ENCODE assay signal across 31 cellular contexts in the genomic region with DNA sequence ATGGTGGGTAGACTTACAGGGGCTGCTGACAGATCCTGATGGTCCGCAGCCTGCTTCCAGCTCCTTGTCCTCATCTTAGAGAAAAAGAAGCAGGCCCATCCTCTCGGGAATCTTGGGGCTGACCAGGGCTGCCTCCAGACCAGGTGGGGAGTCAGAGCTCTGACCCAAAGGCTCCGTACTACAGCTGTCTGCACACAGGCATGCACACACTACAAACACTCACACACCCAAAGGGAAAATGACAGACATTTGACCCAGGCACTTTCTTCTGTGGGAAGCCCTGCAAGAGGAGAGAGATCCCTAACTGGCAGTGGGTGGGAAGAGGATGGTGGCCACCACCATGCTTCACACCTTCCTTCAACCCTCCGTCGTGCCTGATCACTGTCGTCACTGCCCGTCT. TPM values are rescaled to one million over a fixed set of nuclear protein-coding genes. Genes with fewer than 3 reads are reported as not detected.
"Had no signal": no experiment of that assay in that cellular context is flagged by ENCODE, and none has a peak within 500 bp of the region (broad histone marks: within the 10 kb centered on the region; RNA-seq: fewer than 3 reads in every experiment).

No MANE protein-coding gene starts in this region.

- H3K9me3 ChIP-seq: colonic mucosa, gastrocnemius medialis, mucosa of descending colon had no signal

- H3K4me3 Mint-ChIP-seq: dendritic cell treated with granulocyte-macrophage colony-stimulating factor and Interleukin-4, amounts not matched to agents 40 ng/mL and 50 ng/mL, for 4 days; effector memory CD8-positive, alpha-beta T cell; endodermal cell; mesothelial cell of epicardium had no signal

- H3K36me3 Mint-ChIP-seq: mesothelial cell of epicardium had no signal

- H3K27ac ChIP-seq: colonic mucosa, epithelial cell of prostate, esophagus squamous epithelium, gastrocnemius medialis, heart right ventricle, left lung, lower lobe of right lung had no signal

- H3K27me3 ChIP-seq: colonic mucosa, gastrocnemius medialis had no signal

- ATAC-seq: effector memory CD8-positive, alpha-beta T cell; esophagus mucosa; gastrocnemius medialis; heart right ventricle; left cardiac atrium; left lung; left ventricle myocardium superior; lower lobe of right lung; mucosa of descending colon had no signal

- H3K36me3 ChIP-seq: colonic mucosa, esophagus squamous epithelium, gastrocnemius medialis, heart right ventricle, left lung, lower lobe of right lung had no signal

- H3K4me1 ChIP-seq: colonic mucosa, esophagus squamous epithelium, gastrocnemius medialis, heart right ventricle, left lung, lower lobe of right lung had no signal

- H3K4me1 Mint-ChIP-seq: endodermal cell, mesothelial cell of epicardium had no signal

- DNase-seq: colonic mucosa; cortex of kidney; effector CD8-positive, alpha-beta T cell; effector memory CD8-positive, alpha-beta T cell; endodermal cell; erythroblast; esophagus squamous epithelium; foreskin fibroblast; foreskin melanocyte; gastrocnemius medialis; glutamatergic neuron; head of caudate nucleus; heart right ventricle; hippocampal formation; left cardiac atrium; left lung; left ventricle myocardium superior; lower lobe of right lung; mesenchymal stem cell; mucosa of descending colon had no signal

- H3K4me3 ChIP-seq: colonic mucosa, esophagus squamous epithelium, gastrocnemius medialis, heart right ventricle, left lung, lower lobe of right lung, mucosa of descending colon had no signal

- H3K27ac Mint-ChIP-seq: dendritic cell treated with granulocyte-macrophage colony-stimulating factor and Interleukin-4, amounts not matched to agents 40 ng/mL and 50 ng/mL, for 4 days; effector memory CD8-positive, alpha-beta T cell; endodermal cell; mesothelial cell of epicardium had no signal

RNA-seq across cellular contexts. Expression of a gene that starts 46.9 kb away (rescaled TPM):
- total RNA-seq: colonic mucosa, dermis microvascular lymphatic vessel endothelial cell, endodermal cell, esophagus mucosa, esophagus squamous epithelium, glomerular endothelial cell, kidney epithelial cell, left cardiac atrium, left lung, left ventricle myocardium superior, lower leg skin, lower lobe of right lung, lung microvascular endothelial cell, mesenteric fat pad, mesothelial cell of epicardium, mucosa of descending colon had no signal
- polyA plus RNA-seq: heart right ventricle, keratinocyte had no signal
